In genomic region chr13:97567510-97568243, GRCh38 we compare ENCODE assay signal across 8 cellular contexts.
DNase-seq lines count a peak whose midpoint lies in the region; ATAC-seq and TF ChIP-seq lines count a peak whose summit lies in the region.

No MANE protein-coding gene starts in this region.

- peaks cover 34% of the 10 kb centered on the region for H3K27me3 Mint-ChIP-seq in activated T-helper 17 cell treated with anti-CD3 and anti-CD28 coated beads, Interleukin-2, amount 50 U/mL, for 72 hours
- H3K27me3 Mint-ChIP-seq in CD8-positive, alpha-beta T cell (ENCODE audit: low read depth), result peaks cover 27% of the 10 kb centered on the region
- peaks cover 3% of the 10 kb centered on the region for H3K27me3 Mint-ChIP-seq in activated T-helper 1 cell treated with anti-CD3 and anti-CD28 coated beads, Interleukin-12 subunit alpha, Interleukin-12 subunit beta, Interleukin-2, Interleukin-4 antibody, amounts not matched to agents 30 ng/mL and 10 ng/mL and 1 ng/mL, durations not matched to agents 14 hours and 24 hours and 36 hours (ENCODE audit: insufficient read depth)

- no peak overlapping the region for H3K4me3 ChIP-seq in mucosa of stomach (ENCODE audit: low read length)
- H3K4me3 ChIP-seq in CD8-positive, alpha-beta T cell (ENCODE audit: low read depth, low read length), result no peak overlapping the region

- H3K36me3 ChIP-seq in mucosa of stomach (ENCODE audit: control insufficient read depth, insufficient read depth, low read length), result no peaks in the 10 kb centered on the region
- no peaks in the 10 kb centered on the region for H3K36me3 ChIP-seq in CD8-positive, alpha-beta T cell (ENCODE audit: insufficient read depth, low read length)

- ATAC-seq in Right ventricle myocardium superior (ENCODE audit: poor library complexity) (peak; percentile 18), HG03039 (IDR thresholded peaks at IDR 0.05; ENCODE audit: unreplicated experiment) (peak; percentile 96)
- peak; percentile 38 for ATAC-seq in activated T-helper 17 cell treated with anti-CD3 and anti-CD28 coated beads, Interleukin-2, amount 50 U/mL, for 72 hours (replicated peaks)
- no peak for ATAC-seq in CD8-positive, alpha-beta T cell

- TF ChIP-seq CTCF in CD8-positive, alpha-beta T cell (IDR thresholded peaks at IDR 0.05), result no peak

- H3K27ac ChIP-seq in CD8-positive, alpha-beta T cell (ENCODE audit: low read depth, low read length), result no peak overlapping the region

- H3K27ac Mint-ChIP-seq in activated T-helper 17 cell treated with anti-CD3 and anti-CD28 coated beads, Interleukin-2, amount 50 U/mL, for 72 hours, result no peak overlapping the region
- no peak overlapping the region for H3K27ac Mint-ChIP-seq in CD8-positive, alpha-beta T cell
- H3K27ac Mint-ChIP-seq in activated T-helper 1 cell treated with anti-CD3 and anti-CD28 coated beads, Interleukin-12 subunit alpha, Interleukin-12 subunit beta, Interleukin-2, Interleukin-4 antibody, amounts not matched to agents 30 ng/mL and 10 ng/mL and 1 ng/mL, durations not matched to agents 14 hours and 24 hours and 36 hours, result no peak overlapping the region

- no peaks in the 10 kb centered on the region for H3K9me3 ChIP-seq in mucosa of stomach (ENCODE audit: control insufficient read depth, low read length)
- H3K9me3 ChIP-seq in CD8-positive, alpha-beta T cell (ENCODE audit: low read length), result no peaks in the 10 kb centered on the region

- no peak overlapping the region for H3K4me3 Mint-ChIP-seq in activated T-helper 17 cell treated with anti-CD3 and anti-CD28 coated beads, Interleukin-2, amount 50 U/mL, for 72 hours
- no peak overlapping the region for H3K4me3 Mint-ChIP-seq in CD8-positive, alpha-beta T cell
- no peak overlapping the region for H3K4me3 Mint-ChIP-seq in activated T-helper 1 cell treated with anti-CD3 and anti-CD28 coated beads, Interleukin-12 subunit alpha, Interleukin-12 subunit beta, Interleukin-2, Interleukin-4 antibody, amounts not matched to agents 30 ng/mL and 10 ng/mL and 1 ng/mL, durations not matched to agents 14 hours and 24 hours and 36 hours

- peaks cover 12% of the 10 kb centered on the region for H3K4me1 ChIP-seq in mucosa of stomach (ENCODE audit: control insufficient read depth, insufficient read depth, low read length)
- no peaks in the 10 kb centered on the region for H3K4me1 ChIP-seq in CD8-positive, alpha-beta T cell (ENCODE audit: insufficient read depth, low read length)

- peak overlapping the region; percentile 10 for H3K9ac ChIP-seq in mucosa of stomach (ENCODE audit: low read length)

- H3K27me3 ChIP-seq in mucosa of stomach (ENCODE audit: control insufficient read depth, insufficient read depth, low read length), result no peaks in the 10 kb centered on the region
- peaks cover 4% of the 10 kb centered on the region for H3K27me3 ChIP-seq in CD8-positive, alpha-beta T cell (ENCODE audit: insufficient read depth, low read length)

- intact Hi-C loops in Right ventricle myocardium superior (cut with DNase I) (no loop called here), cardiac septum (cut with DNase I) (no loop called here)
- intact Hi-C loops in CD8-positive, alpha-beta T cell (cut with DNase I, micrococcal nuclease), result no loop called here
- intact Hi-C loops in activated T-helper 1 cell treated with anti-CD3 and anti-CD28 coated beads, Interleukin-12 subunit alpha, Interleukin-12 subunit beta, Interleukin-2, Interleukin-4 antibody, amounts not matched to agents 30 ng/mL and 10 ng/mL and 1 ng/mL, durations not matched to agents 14 hours and 24 hours and 36 hours (cut with micrococcal nuclease), result no loop called here

- DNase-seq in Right ventricle myocardium superior (no peak), cardiac septum (ENCODE audit: low spot score) (no peak), GF-D8 (lab: John Stamatoyannopoulos, UW) (no peak)
- no peak for DNase-seq in CD8-positive, alpha-beta T cell
- DNase-seq in activated T-helper 1 cell treated with anti-CD3 and anti-CD28 coated beads, Interleukin-12 subunit alpha, Interleukin-12 subunit beta, Interleukin-2, Interleukin-4 antibody, amounts not matched to agents 30 ng/mL and 10 ng/mL and 1 ng/mL, durations not matched to agents 14 hours and 24 hours and 36 hours (ENCODE audit: low spot score), result no peak

- CTCF ChIA-PET in CD8-positive, alpha-beta T cell (lab: Charles Lee), result interaction anchor here (0.7 to 1.0 kb wide), 2 partner anchors 21 to 75 kb away, joined by 3 read pairs; no protein-coding TSS in a partner anchor

- no peaks in the 10 kb centered on the region for H3K36me3 Mint-ChIP-seq in activated T-helper 17 cell treated with anti-CD3 and anti-CD28 coated beads, Interleukin-2, amount 50 U/mL, for 72 hours (ENCODE audit: low read depth)
- no peaks in the 10 kb centered on the region for H3K36me3 Mint-ChIP-seq in CD8-positive, alpha-beta T cell
- no peaks in the 10 kb centered on the region for H3K36me3 Mint-ChIP-seq in activated T-helper 1 cell treated with anti-CD3 and anti-CD28 coated beads, Interleukin-12 subunit alpha, Interleukin-12 subunit beta, Interleukin-2, Interleukin-4 antibody, amounts not matched to agents 30 ng/mL and 10 ng/mL and 1 ng/mL, durations not matched to agents 14 hours and 24 hours and 36 hours (ENCODE audit: low read depth)

- H3K4me1 Mint-ChIP-seq in activated T-helper 17 cell treated with anti-CD3 and anti-CD28 coated beads, Interleukin-2, amount 50 U/mL, for 72 hours, result no peaks in the 10 kb centered on the region
- H3K4me1 Mint-ChIP-seq in CD8-positive, alpha-beta T cell (ENCODE audit: low read depth), result no peaks in the 10 kb centered on the region
- no peaks in the 10 kb centered on the region for H3K4me1 Mint-ChIP-seq in activated T-helper 1 cell treated with anti-CD3 and anti-CD28 coated beads, Interleukin-12 subunit alpha, Interleukin-12 subunit beta, Interleukin-2, Interleukin-4 antibody, amounts not matched to agents 30 ng/mL and 10 ng/mL and 1 ng/mL, durations not matched to agents 14 hours and 24 hours and 36 hours (ENCODE audit: low read depth)

- no peaks in the 10 kb centered on the region for H3K9me3 Mint-ChIP-seq in activated T-helper 17 cell treated with anti-CD3 and anti-CD28 coated beads, Interleukin-2, amount 50 U/mL, for 72 hours
- H3K9me3 Mint-ChIP-seq in CD8-positive, alpha-beta T cell, result no peaks in the 10 kb centered on the region
- no peaks in the 10 kb centered on the region for H3K9me3 Mint-ChIP-seq in activated T-helper 1 cell treated with anti-CD3 and anti-CD28 coated beads, Interleukin-12 subunit alpha, Interleukin-12 subunit beta, Interleukin-2, Interleukin-4 antibody, amounts not matched to agents 30 ng/mL and 10 ng/mL and 1 ng/mL, durations not matched to agents 14 hours and 24 hours and 36 hours

- POLR2A ChIA-PET in CD8-positive, alpha-beta T cell (lab: Charles Lee), result no interaction called here
